1 cellular context compared by ENCODE assay signal in the genomic region with DNA sequence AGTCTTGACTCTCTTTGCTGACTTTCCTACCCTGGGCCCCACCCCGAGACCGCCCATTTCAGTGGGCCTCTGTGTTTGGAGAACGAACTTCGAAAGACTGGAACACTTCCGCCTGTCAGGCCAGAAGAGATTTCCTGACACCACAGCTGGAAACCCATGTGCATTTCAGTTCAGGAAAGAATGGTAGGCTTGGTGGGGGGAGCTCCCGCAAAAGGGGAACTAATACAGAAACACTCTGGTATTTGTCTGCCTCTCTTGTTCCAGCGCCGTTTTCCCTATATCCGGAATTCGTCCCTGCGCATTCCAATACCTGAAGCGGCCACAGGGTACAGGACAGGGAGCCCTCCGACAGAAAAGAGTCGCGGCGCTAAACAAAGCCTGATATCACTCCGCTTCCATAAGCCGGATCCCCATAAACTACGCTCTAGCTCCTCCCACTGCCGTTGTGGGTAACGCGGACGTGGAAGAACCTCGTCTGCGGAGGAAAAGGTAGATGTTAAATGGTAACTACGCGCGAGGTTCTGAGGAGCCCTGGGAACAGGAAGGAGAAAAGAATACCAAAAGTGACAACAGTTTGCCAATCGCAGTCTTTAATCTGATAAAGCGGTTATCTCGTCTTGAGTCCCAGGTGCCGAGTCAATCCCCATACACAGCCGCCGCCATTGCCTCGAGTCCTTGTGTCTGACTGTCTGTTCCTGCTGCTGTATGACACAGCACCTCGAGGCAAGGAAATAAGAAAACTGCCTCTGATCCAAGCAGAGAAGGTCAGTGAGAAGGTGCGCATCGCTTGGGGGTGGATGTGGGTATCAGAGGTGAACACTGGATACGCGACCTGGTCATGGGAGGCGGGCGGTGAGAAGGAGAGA.
TF ChIP-seq lines count a peak whose summit lies in the region.

ARMCX5 (plus strand) TSS at position 432 of the 866 bp plus-strand sequence. CDS start 2,627 bp downstream, outside the sequence.

TF ChIP-seq in A549, 52 proteins besides CTCF, POLR2A, EP300 and RAD21 (continued from another document):
- TF ChIP-seq E2F6 (IDR thresholded peaks at IDR 0.05; ENCODE audit: borderline replicate concordance, low read depth): peak; percentile 41; the same call in 1 of the 2 replicates
- TF ChIP-seq CHD2 (IDR thresholded peaks at IDR 0.05; ENCODE audit: low read length, partially characterized antibody): peak; percentile 71
- TF ChIP-seq PHF8 (IDR thresholded peaks at IDR 0.05; ENCODE audit: borderline replicate concordance, low read depth): peak; percentile 86; the same call in 1 of the 2 replicates
- no peak for TF ChIP-seq NFE2L2 (conservative IDR thresholded peaks at IDR 0.05; ENCODE audit: low read length)
- TF ChIP-seq HOXB13 (CRISPR knock-in tag; IDR thresholded peaks at IDR 0.05; ENCODE audit: low read depth): 0 out of 2 replicates have a peak, but pooled peaks have one; percentile 32
- no peak for TF ChIP-seq NR3C1 (IDR thresholded peaks at IDR 0.05)
- no peak for TF ChIP-seq NPAS2 (CRISPR knock-in tag; IDR thresholded peaks at IDR 0.05; ENCODE audit: borderline replicate concordance)
- peak; percentile 75 to 84; a peak in 4 of 5 replicates for TF ChIP-seq JUN (IDR thresholded peaks at IDR 0.05)
- no peak for TF ChIP-seq RARB (CRISPR knock-in tag; IDR thresholded peaks at IDR 0.05)
- no peak for TF ChIP-seq CEBPB (IDR thresholded peaks at IDR 0.05)
- no peak for TF ChIP-seq ELK1 (IDR thresholded peaks at IDR 0.05; ENCODE audit: low read depth, low read length)
- TF ChIP-seq MAZ (IDR thresholded peaks at IDR 0.05; ENCODE audit: borderline replicate concordance, low read depth, low read length): no peak
- TF ChIP-seq, protein P1, sequence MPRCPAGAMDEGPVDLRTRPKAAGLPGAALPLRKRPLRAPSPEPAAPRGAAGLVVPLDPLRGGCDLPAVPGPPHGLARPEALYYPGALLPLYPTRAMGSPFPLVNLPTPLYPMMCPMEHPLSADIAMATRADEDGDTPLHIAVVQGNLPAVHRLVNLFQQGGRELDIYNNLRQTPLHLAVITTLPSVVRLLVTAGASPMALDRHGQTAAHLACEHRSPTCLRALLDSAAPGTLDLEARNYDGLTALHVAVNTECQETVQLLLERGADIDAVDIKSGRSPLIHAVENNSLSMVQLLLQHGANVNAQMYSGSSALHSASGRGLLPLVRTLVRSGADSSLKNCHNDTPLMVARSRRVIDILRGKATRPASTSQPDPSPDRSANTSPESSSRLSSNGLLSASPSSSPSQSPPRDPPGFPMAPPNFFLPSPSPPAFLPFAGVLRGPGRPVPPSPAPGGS (IDR thresholded peaks at IDR 0.05): peak; percentile 79; the same call in 2 of the 3 replicates
- TF ChIP-seq HEYL (CRISPR knock-in tag; IDR thresholded peaks at IDR 0.05): no peak
- TF ChIP-seq HOXB5 (CRISPR knock-in tag; IDR thresholded peaks at IDR 0.05): 0 out of 2 replicates have a peak, but pooled peaks have one; percentile 5
- TF ChIP-seq CBX8 (IDR thresholded peaks at IDR 0.05): no peak
- TF ChIP-seq ZFP36 (IDR thresholded peaks at IDR 0.05; ENCODE audit: borderline replicate concordance, partially characterized antibody): no peak
- no peak for TF ChIP-seq FOSB (CRISPR knock-in tag; IDR thresholded peaks at IDR 0.05)
- TF ChIP-seq BHLHE40 (IDR thresholded peaks at IDR 0.05; ENCODE audit: low read depth, low read length): no peak
